In the genomic region with DNA sequence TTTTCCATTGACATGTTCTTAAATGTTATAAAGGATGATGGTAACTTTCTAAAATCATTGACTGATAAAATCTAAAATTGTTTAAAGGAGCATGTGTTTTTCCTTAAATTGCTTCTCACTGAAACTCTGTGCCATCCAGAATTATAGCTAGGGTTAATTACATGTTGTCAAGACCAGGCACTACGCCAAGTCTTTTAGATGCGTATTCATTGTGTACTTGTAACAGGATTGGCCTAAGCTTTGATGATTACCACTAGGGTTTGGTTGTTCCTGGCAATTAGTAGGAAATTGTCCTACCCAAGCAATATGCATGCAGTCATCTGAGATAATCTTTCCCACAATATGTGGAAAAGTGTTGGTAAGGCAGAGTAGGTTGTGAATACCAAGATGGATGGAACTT, we compare ENCODE assay signal across 23 cellular contexts. TPM values are rescaled to one million over a fixed set of nuclear protein-coding genes. Genes with fewer than 3 reads are reported as not detected.
DNase-seq lines count a peak whose midpoint lies in the region; ATAC-seq, FAIRE-seq and TF ChIP-seq lines count a peak whose summit lies in the region.
"Had no signal": no experiment of that assay in that cellular context is flagged by ENCODE, and none has a peak within 500 bp of the region (broad histone marks: within the 10 kb centered on the region; RNA-seq: fewer than 3 reads in every experiment).

No MANE protein-coding gene starts in this region.

- H4K8ac ChIP-seq in trophoblast cell (ENCODE audit: low read depth, low read length): no peak overlapping the region

- intact Hi-C loops in pancreas (cut with DNase I): no loop called here

- H3K27me3 Mint-ChIP-seq in activated T-cell treated with anti-CD3 and anti-CD28 coated beads, Interleukin-2, amount 50 U/mL, for 72 hours (ENCODE audit: low read depth): peaks cover 18% of the 10 kb centered on the region
- H3K27me3 Mint-ChIP-seq: type B pancreatic cell had no signal

- no peak overlapping the region for H3K27ac Mint-ChIP-seq in activated T-cell treated with anti-CD3 and anti-CD28 coated beads, Interleukin-2, amount 50 U/mL, for 72 hours
- H3K27ac Mint-ChIP-seq: activated CD4-positive, alpha-beta T cell treated with anti-CD3 and anti-CD28 coated beads for 36 hours; type B pancreatic cell had no signal

- no peak overlapping the region for H3K23ac ChIP-seq in trophoblast cell (ENCODE audit: low read length)

- DNase-seq in NCI-H2107 treated with DMSO at 0.1 percent for 48 hours (lab: John Stamatoyannopoulos, UW; ENCODE audit: unreplicated experiment): peak; percentile 45
- DNase-seq in NCI-H2107 (lab: John Stamatoyannopoulos, UW): no peak
- DNase-seq in NCI-H1436 treated with DMSO at 0.1 percent for 48 hours (lab: John Stamatoyannopoulos, UW): peak; percentile 95
- peak; percentile 55 for DNase-seq in NCI-H82 (lab: John Stamatoyannopoulos, UW)
- no peak for DNase-seq in pancreas
- no peak for DNase-seq in activated T-cell treated with anti-CD3 and anti-CD28 coated beads, Interleukin-2, amount 50 U/mL, for 72 hours
- DNase-seq in trophoblast cell: no peak
- DNase-seq: 8988T; activated CD4-positive, alpha-beta T cell treated with anti-CD3 and anti-CD28 coated beads for 36 hours; activated gamma-delta T cell treated with Interleukin-2 at 50 U/mL for 16 hours; amygdala; cerebellar nuclear complex; DND-41; kidney; NCI-H524; SK-N-SH; stimulated activated naive CD4-positive, alpha-beta T cell treated with Interleukin-2 at 50 U/mL for 16 hours; T1000 had no signal

- no peak overlapping the region for H3K9ac ChIP-seq in trophoblast cell (ENCODE audit: low read length)
- H3K9ac ChIP-seq: SK-N-SH had no signal

- H4K91ac ChIP-seq in trophoblast cell (ENCODE audit: low read depth, low read length): no peak overlapping the region

- ATAC-seq in pancreas: no peak
- no peak for ATAC-seq in HG02571 (IDR thresholded peaks at IDR 0.05; ENCODE audit: unreplicated experiment)
- ATAC-seq in activated T-cell treated with anti-CD3 and anti-CD28 coated beads, Interleukin-2, amount 50 U/mL, for 72 hours (replicated peaks in 1 of 2): no peak
- ATAC-seq: activated CD4-positive, alpha-beta T cell treated with anti-CD3 and anti-CD28 coated beads for 36 hours had no signal

- H3K36me3 Mint-ChIP-seq in activated T-cell treated with anti-CD3 and anti-CD28 coated beads, Interleukin-2, amount 50 U/mL, for 72 hours (ENCODE audit: insufficient read depth in 2 of 2): peaks cover 2 to 3% of the 10 kb centered on the region in 2 donors
- H3K36me3 Mint-ChIP-seq: type B pancreatic cell had no signal

- no peak overlapping the region for H3K4ac ChIP-seq in trophoblast cell (ENCODE audit: low read depth, low read length)

- H3K36me3 ChIP-seq in pancreas: no peaks in the 10 kb centered on the region
- H3K36me3 ChIP-seq in trophoblast cell (ENCODE audit: control insufficient read depth in 1 of 2, insufficient read depth in 2 of 2, low read length in 2 of 2): peaks cover 0 to 2% of the 10 kb centered on the region in 2 experiments

- no peak overlapping the region for H4K12ac ChIP-seq in trophoblast cell (ENCODE audit: low read depth, low read length)

- H3K9me3 ChIP-seq in pancreas (no peaks in the 10 kb centered on the region), trophoblast cell (ENCODE audit: insufficient read depth, low read depth, low read length) (no peaks in the 10 kb centered on the region)
- H3K9me3 ChIP-seq: SK-N-SH had no signal

- H3K4me3 ChIP-seq in pancreas (no peak overlapping the region), trophoblast cell (ENCODE audit: low read depth, low read length) (no peak overlapping the region)

- H3K4me1 ChIP-seq in pancreas (peaks cover 0 to 4% (median 4%) of the 10 kb centered on the region in 3 donors), trophoblast cell (ENCODE audit: control insufficient read depth in 1 of 2, insufficient read depth in 2 of 2, low read length in 2 of 2) (no peaks in the 10 kb centered on the region)

- no peak overlapping the region for H3K4me2 ChIP-seq in trophoblast cell (ENCODE audit: low read length)
- H3K4me2 ChIP-seq: SK-N-SH had no signal

- no peak overlapping the region for H2AK5ac ChIP-seq in trophoblast cell (ENCODE audit: low read length)

- H3K9me3 Mint-ChIP-seq in activated T-cell treated with anti-CD3 and anti-CD28 coated beads, Interleukin-2, amount 50 U/mL, for 72 hours: no peaks in the 10 kb centered on the region
- H3K9me3 Mint-ChIP-seq: type B pancreatic cell had no signal

- TF ChIP-seq CTCF in pancreas (IDR thresholded peaks at IDR 0.05): no peak

- H3K4me3 Mint-ChIP-seq in activated T-cell treated with anti-CD3 and anti-CD28 coated beads, Interleukin-2, amount 50 U/mL, for 72 hours: no peak overlapping the region
- H3K4me3 Mint-ChIP-seq: activated CD4-positive, alpha-beta T cell treated with anti-CD3 and anti-CD28 coated beads for 36 hours; type B pancreatic cell had no signal

- H3K79me1 ChIP-seq in trophoblast cell (ENCODE audit: low read length): no peaks in the 10 kb centered on the region

- H3K79me2 ChIP-seq in trophoblast cell (ENCODE audit: control insufficient read depth, insufficient read depth, low read length, poor library complexity): no peaks in the 10 kb centered on the region

- H2AFZ ChIP-seq in trophoblast cell (ENCODE audit: insufficient read depth, low read length, poor library complexity): no peak overlapping the region

- WGBS in pancreas, 2 donors: 64 to 68% methylated on average over 2 of the region's 2 CpGs
- no CpG with 5 or more reads among the region's 2 CpGs for WGBS in trophoblast cell (ENCODE audit: extremely low coverage, insufficient coverage, insufficient read length)

- H3K27me3 ChIP-seq in pancreas: no peaks in the 10 kb centered on the region
- H3K27me3 ChIP-seq in trophoblast cell (ENCODE audit: insufficient read depth, low read length): no peaks in the 10 kb centered on the region

- peak; percentile 51 for FAIRE-seq in pancreas (lab: Jason Lieb, UNC)
- FAIRE-seq: kidney, RCC 7860 had no signal

- no peak overlapping the region for H2BK5ac ChIP-seq in trophoblast cell (ENCODE audit: low read depth, low read length, poor library complexity)

- H3K27ac ChIP-seq in pancreas (no peak overlapping the region), trophoblast cell (ENCODE audit: low read depth, low read length) (no peak overlapping the region)

- H3K18ac ChIP-seq in trophoblast cell (ENCODE audit: low read length): no peak overlapping the region

- H2BK12ac ChIP-seq in trophoblast cell (ENCODE audit: low read length): no peak overlapping the region

- no peak overlapping the region for H3K14ac ChIP-seq in trophoblast cell (ENCODE audit: low read length)

- peaks cover 28% of the 10 kb centered on the region for H3K4me1 Mint-ChIP-seq in activated T-cell treated with anti-CD3 and anti-CD28 coated beads, Interleukin-2, amount 50 U/mL, for 72 hours (ENCODE audit: low read depth)

- no peak overlapping the region for H2BK120ac ChIP-seq in trophoblast cell (ENCODE audit: insufficient read depth, low read length, poor library complexity)

RNA-seq across cellular contexts. Expression of a gene that starts 43.8 kb away (rescaled TPM):
- total RNA-seq in pancreas: not detected
- not detected for polyA plus RNA-seq in pancreas
- not detected for total RNA-seq in activated T-cell treated with anti-CD3 and anti-CD28 coated beads, Interleukin-2, amount 50 U/mL, for 72 hours
- polyA plus RNA-seq in trophoblast cell (2013): not detected in 2 replicates
- total RNA-seq: activated CD4-positive, alpha-beta T cell treated with anti-CD3 and anti-CD28 coated beads for 36 hours; kidney; M059J had no signal
- polyA plus RNA-seq: BJ, SK-N-SH had no signal

Comparison
In these comparisons a context has a peak if more than half of its experiments do, and no peak if none do; other contexts are left out.
1. DNase-seq: peak in NCI-H2107 treated with DMSO at 0.1 percent for 48 hours (single experiment), NCI-H1436 treated with DMSO at 0.1 percent for 48 hours (single experiment) and NCI-H82 (single experiment); none in NCI-H2107 (single experiment), pancreas (0 of 6), activated T-cell treated with anti-CD3 and anti-CD28 coated beads, Interleukin-2, amount 50 U/mL, for 72 hours (0 of 2) and trophoblast cell (0 of 2).